ENCODE assay signal across 9 cellular contexts in the genomic region with DNA sequence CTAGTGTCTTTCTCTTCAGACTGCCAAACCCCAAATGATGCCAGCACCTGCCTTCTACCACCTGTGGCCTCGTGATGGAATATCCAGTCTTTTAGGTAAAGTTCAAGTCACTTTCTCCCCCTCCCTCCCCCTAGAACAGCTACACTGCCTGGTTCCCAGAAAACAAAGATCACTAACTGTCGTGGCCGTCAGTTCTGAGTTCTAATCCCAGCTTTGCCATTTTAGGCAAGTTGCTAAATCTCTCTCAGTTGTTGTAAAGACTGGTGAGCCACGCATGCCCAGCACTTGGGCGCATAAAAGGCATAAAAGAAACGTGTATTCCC. TPM values are rescaled to one million over a fixed set of nuclear protein-coding genes. Genes with fewer than 3 reads are reported as not detected.
DNase-seq lines count a peak whose midpoint lies in the region; ATAC-seq, FAIRE-seq and TF ChIP-seq lines count a peak whose summit lies in the region.
"Had no signal": no experiment of that assay in that cellular context is flagged by ENCODE, and none has a peak within 500 bp of the region (broad histone marks: within the 10 kb centered on the region; RNA-seq: fewer than 3 reads in every experiment).

No MANE protein-coding gene starts in this region.

- FAIRE-seq in D721Med (lab: Jason Lieb, UNC): no peak

- WGBS in prostate gland: 24% methylated on average over 6 of the region's 6 CpGs

- H3K36me3 ChIP-seq in Peyer's patch: no peaks in the 10 kb centered on the region
- H3K36me3 ChIP-seq in prostate gland: no peaks in the 10 kb centered on the region

- H3K27me3 ChIP-seq in Peyer's patch (no peaks in the 10 kb centered on the region), prostate gland (replicated peaks; ENCODE audit: insufficient read depth) (no peaks in the 10 kb centered on the region)

- ATAC-seq in HG03159 (IDR thresholded peaks at IDR 0.05; ENCODE audit: unreplicated experiment) (no peak), HG03095 (IDR thresholded peaks at IDR 0.05; ENCODE audit: unreplicated experiment) (no peak), HG03196 (IDR thresholded peaks at IDR 0.05; ENCODE audit: unreplicated experiment) (no peak)

- peaks cover 4 to 41% (median 29%) of the 10 kb centered on the region in 4 donors for H3K4me1 ChIP-seq in Peyer's patch
- H3K4me1 ChIP-seq in prostate gland (replicated peaks): peaks cover 21% of the 10 kb centered on the region

- DNase-seq in Peyer's patch (no peak), epithelial cell of prostate (ENCODE audit: low read depth, low spot score) (no peak), prostate gland (ENCODE audit: low spot score) (no peak), D721Med (ENCODE audit: insufficient read length, low spot score) (no peak)

- H3K4me3 ChIP-seq in GM08714 (ENCODE audit: low read length) (peak overlapping the region; percentile 18; the same call in 1 of the 2 replicates), Peyer's patch (peak overlapping the region in 3 of 4 donors; percentile 9 to 91 (median 75)), prostate gland (no peak overlapping the region)

- H3K27ac ChIP-seq in Peyer's patch (peak overlapping the region; percentile 88 to 92 (median 88)), epithelial cell of prostate (peak overlapping the region; percentile 100), prostate gland (peak overlapping the region; percentile 93 to 98)

- H3K9me3 ChIP-seq in Peyer's patch (no peaks in the 10 kb centered on the region), prostate gland (no peaks in the 10 kb centered on the region)

- TF ChIP-seq CTCF in Peyer's patch (IDR thresholded peaks at IDR 0.05) (no peak), prostate gland (IDR thresholded peaks at IDR 0.05) (no peak), D721Med (IDR thresholded peaks at IDR 0.05; ENCODE audit: insufficient read depth, missing control alignments) (no peak)

- no peak for TF ChIP-seq POLR2A in Peyer's patch (IDR thresholded peaks at IDR 0.05)
- no peak for TF ChIP-seq POLR2A in prostate gland (IDR thresholded peaks at IDR 0.05)

- intact Hi-C loops in prostate gland (cut with DNase I): loop anchor here (1.0 to 10.0 kb wide), 4 partner anchors 38 to 275 kb away; a partner anchor contains a TSS

RNA-seq across cellular contexts. Expression of a gene that starts 0.6 kb away (rescaled TPM):
- total RNA-seq in Peyer's patch (100 to 1,000 TPM in 1 of 4 donors, 10 to 100 TPM in 3; 56.2 to 113 (median 73.7) TPM), prostate gland (10 to 100 TPM; 90.0 to 92.5 TPM)

RNA-seq across cellular contexts. Expression of a gene that starts 6.0 kb away (rescaled TPM):
- total RNA-seq in Peyer's patch (10 to 100 TPM; 38.2 to 62.7 (median 46.4) TPM), prostate gland (100 to 1,000 TPM in 1 of 2 donors, 10 to 100 TPM in 1; 97.3 to 132 TPM)

RNA-seq across cellular contexts. Expression of a gene that starts 24.9 kb away (rescaled TPM):
- 1 to 10 TPM in 3 of 4 donors, under 1 TPM in 1; 0.83 to 1.3 (median 1.1) TPM for total RNA-seq in Peyer's patch
- total RNA-seq in prostate gland: 10 to 100 TPM in 1 of 2 donors, 1 to 10 TPM in 1; 7.9 to 10.7 TPM
- total RNA-seq: T-helper 2 cell treated with Interferon-gamma antibody and Interleukin-4, amounts not matched to agents 100 ng/mL and 5 ng/mL, for 36 hours had no signal

Comparison
In these comparisons a context has a peak if more than half of its experiments do, and no peak if none do; other contexts are left out.
1. H3K4me3 ChIP-seq: peak in GM08714 (single experiment) and Peyer's patch (3 of 4); none in prostate gland (0 of 2).
2. Peak in every context shown above with its lines, with median percentiles within 50 percentile points of each other: H3K27ac ChIP-seq.